Comparison of ENCODE assay signal across 7 cellular contexts in the genomic region with DNA sequence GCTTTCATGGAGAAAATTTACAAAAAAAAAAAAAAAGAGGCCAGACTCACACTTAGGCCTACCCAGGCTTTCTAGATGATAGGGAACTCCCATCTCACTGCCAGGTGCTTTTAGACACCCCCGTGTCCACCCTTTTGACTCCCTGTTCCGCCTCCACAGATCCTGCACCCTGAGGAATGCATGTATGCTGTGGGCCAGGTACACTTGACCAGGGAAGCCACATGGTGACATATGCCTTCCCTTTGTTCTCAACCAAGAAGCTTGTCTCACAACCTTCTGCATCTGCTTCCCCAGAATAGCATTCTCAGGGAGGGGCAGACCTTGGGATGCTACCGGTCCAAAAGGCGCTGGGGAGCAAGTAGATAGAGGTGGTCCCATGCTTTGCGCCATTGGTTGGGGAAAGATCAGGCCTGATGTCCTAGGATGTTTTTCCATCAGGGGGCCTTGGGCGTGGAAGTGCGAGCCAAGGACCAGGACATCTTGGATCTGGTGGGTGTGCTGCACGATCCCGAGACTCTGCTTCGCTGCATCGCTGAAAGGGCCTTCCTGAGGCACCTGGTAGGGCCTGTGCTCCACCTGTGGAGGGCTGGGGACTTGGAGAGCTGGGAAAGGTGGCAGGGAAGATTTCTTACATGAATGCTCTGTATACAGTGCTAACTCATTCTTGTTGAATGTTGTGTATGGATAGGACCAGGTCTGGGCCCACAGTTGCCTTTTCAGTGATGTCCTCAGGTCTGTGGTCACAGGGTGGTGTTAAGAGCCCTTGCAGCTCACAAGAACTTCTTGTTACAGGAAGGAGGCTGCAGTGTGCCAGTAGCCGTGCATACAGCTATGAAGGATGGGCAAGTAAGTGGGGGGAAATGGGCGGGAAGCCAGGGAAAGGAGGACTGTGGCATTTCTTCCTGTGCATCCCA. TPM values are rescaled to one million over a fixed set of nuclear protein-coding genes. Genes with fewer than 3 reads are reported as not detected.
DNase-seq lines count a peak whose midpoint lies in the region; ATAC-seq and TF ChIP-seq lines count a peak whose summit lies in the region.

No MANE protein-coding gene starts in this region.

- TF ChIP-seq CTCF in DOHH2 (IDR thresholded peaks at IDR 0.05; ENCODE audit: low read depth, low read length, poor library complexity, severe bottlenecking) = no peak

- H3K4me1 ChIP-seq in DOHH2 (ENCODE audit: control insufficient read depth, low read length) = peaks cover 68% of the 10 kb centered on the region
- peaks cover 14% of the 10 kb centered on the region for H3K4me1 ChIP-seq in HUES6 (ENCODE audit: control insufficient read depth, insufficient read depth, low read length)
- H3K4me1 ChIP-seq in mucosa of stomach (ENCODE audit: control insufficient read depth, insufficient read depth, low read length) = peaks cover 19% of the 10 kb centered on the region

- no peaks in the 10 kb centered on the region for H3K9me3 Mint-ChIP-seq in activated T-helper 2 cell treated with anti-CD3 and anti-CD28 coated beads, Interferon-gamma antibody, Interleukin-2, Interleukin-4, amounts not matched to agents 10 μg/mL and 5 μg/mL and 100 μg/mL, durations not matched to agents 14 hours and 24 hours and 36 hours

- no peaks in the 10 kb centered on the region for H3K9me2 ChIP-seq in DOHH2 (replicated peaks; ENCODE audit: control insufficient read depth, low read length)

- H3K9me3 ChIP-seq in DOHH2 (ENCODE audit: control insufficient read depth, insufficient read depth, low read length) (no peaks in the 10 kb centered on the region), HUES6 (ENCODE audit: control insufficient read depth, insufficient read depth, low read depth, low read length) (no peaks in the 10 kb centered on the region), mucosa of stomach (ENCODE audit: control insufficient read depth, low read length) (no peaks in the 10 kb centered on the region)

- no peak for DNase-seq in activated T-helper 2 cell treated with anti-CD3 and anti-CD28 coated beads, Interferon-gamma antibody, Interleukin-2, Interleukin-4, amounts not matched to agents 10 μg/mL and 5 μg/mL and 100 μg/mL, durations not matched to agents 14 hours and 24 hours and 36 hours (ENCODE audit: low spot score)

- H3K79me2 ChIP-seq in DOHH2 (ENCODE audit: control insufficient read depth, low read length) = peaks cover 52% of the 10 kb centered on the region

- H3K27ac Mint-ChIP-seq in activated T-helper 2 cell treated with anti-CD3 and anti-CD28 coated beads, Interferon-gamma antibody, Interleukin-2, Interleukin-4, amounts not matched to agents 10 μg/mL and 5 μg/mL and 100 μg/mL, durations not matched to agents 14 hours and 24 hours and 36 hours = peak overlapping the region; percentile 51

- H3K4me2 ChIP-seq in DOHH2 (ENCODE audit: low read length) = peak overlapping the region; percentile 90

- H3K27me3 Mint-ChIP-seq in activated T-helper 2 cell treated with anti-CD3 and anti-CD28 coated beads, Interferon-gamma antibody, Interleukin-2, Interleukin-4, amounts not matched to agents 10 μg/mL and 5 μg/mL and 100 μg/mL, durations not matched to agents 14 hours and 24 hours and 36 hours (ENCODE audit: low read depth) = peaks cover 2% of the 10 kb centered on the region

- H4K20me1 ChIP-seq in DOHH2 (ENCODE audit: control insufficient read depth, insufficient read depth, low read depth, low read length) = peaks cover 17% of the 10 kb centered on the region

- peaks cover 53% of the 10 kb centered on the region for H3K36me3 Mint-ChIP-seq in activated T-helper 2 cell treated with anti-CD3 and anti-CD28 coated beads, Interferon-gamma antibody, Interleukin-2, Interleukin-4, amounts not matched to agents 10 μg/mL and 5 μg/mL and 100 μg/mL, durations not matched to agents 14 hours and 24 hours and 36 hours (ENCODE audit: low read depth)

- peak overlapping the region; percentile 92 for H3K4me3 Mint-ChIP-seq in activated T-helper 2 cell treated with anti-CD3 and anti-CD28 coated beads, Interferon-gamma antibody, Interleukin-2, Interleukin-4, amounts not matched to agents 10 μg/mL and 5 μg/mL and 100 μg/mL, durations not matched to agents 14 hours and 24 hours and 36 hours (ENCODE audit: low read depth)

- H3F3A ChIP-seq in DOHH2 (ENCODE audit: control insufficient read depth, insufficient read depth) = peaks cover 47% of the 10 kb centered on the region

- no peak for ATAC-seq in HG02852 (IDR thresholded peaks at IDR 0.05; ENCODE audit: unreplicated experiment)
- no peak for ATAC-seq in HG03097 (IDR thresholded peaks at IDR 0.05; ENCODE audit: low FRiP score, unreplicated experiment)
- no peak for ATAC-seq in GM21390 (IDR thresholded peaks at IDR 0.05; ENCODE audit: unreplicated experiment)

- H3K27me3 ChIP-seq in DOHH2 (ENCODE audit: control insufficient read depth, low read length) = no peaks in the 10 kb centered on the region
- no peaks in the 10 kb centered on the region for H3K27me3 ChIP-seq in HUES6 (ENCODE audit: control insufficient read depth, insufficient read depth, low read length)
- H3K27me3 ChIP-seq in mucosa of stomach (ENCODE audit: control insufficient read depth, insufficient read depth, low read length) = no peaks in the 10 kb centered on the region

- peaks cover 63% of the 10 kb centered on the region for H3K36me3 ChIP-seq in DOHH2 (ENCODE audit: control insufficient read depth, low read length)
- H3K36me3 ChIP-seq in HUES6 (ENCODE audit: control insufficient read depth, insufficient read depth, low read length) = peaks cover 61% of the 10 kb centered on the region
- no peaks in the 10 kb centered on the region for H3K36me3 ChIP-seq in mucosa of stomach (ENCODE audit: control insufficient read depth, insufficient read depth, low read length)

- peak overlapping the region; percentile 88 for H3K4me3 ChIP-seq in DOHH2 (ENCODE audit: low read length)
- H3K4me3 ChIP-seq in HUES6 (ENCODE audit: low read depth, low read length) = peak overlapping the region; percentile 96
- H3K4me3 ChIP-seq in mucosa of stomach (ENCODE audit: low read length) = no peak overlapping the region

- peaks cover 50% of the 10 kb centered on the region for H3K4me1 Mint-ChIP-seq in activated T-helper 2 cell treated with anti-CD3 and anti-CD28 coated beads, Interferon-gamma antibody, Interleukin-2, Interleukin-4, amounts not matched to agents 10 μg/mL and 5 μg/mL and 100 μg/mL, durations not matched to agents 14 hours and 24 hours and 36 hours (ENCODE audit: low read depth)

- intact Hi-C loops in activated T-helper 2 cell treated with anti-CD3 and anti-CD28 coated beads, Interferon-gamma antibody, Interleukin-2, Interleukin-4, amounts not matched to agents 10 μg/mL and 5 μg/mL and 100 μg/mL, durations not matched to agents 14 hours and 24 hours and 36 hours (cut with micrococcal nuclease) = no loop called here

- H3K27ac ChIP-seq in DOHH2 (ENCODE audit: low read depth, low read length) (peak overlapping the region; percentile 82), HUES6 (ENCODE audit: low read depth, low read length) (no peak overlapping the region)

- H3K9ac ChIP-seq in HUES6 (ENCODE audit: low read length) (no peak overlapping the region), mucosa of stomach (ENCODE audit: low read length) (peak overlapping the region; percentile 70)

RNA-seq across cellular contexts. Expression of a gene that starts 7.5 kb away (rescaled TPM):
- total RNA-seq in activated T-helper 2 cell treated with anti-CD3 and anti-CD28 coated beads, Interferon-gamma antibody, Interleukin-2, Interleukin-4, amounts not matched to agents 10 μg/mL and 5 μg/mL and 100 μg/mL, durations not matched to agents 14 hours and 24 hours and 36 hours = 57.4 and 59.0 TPM in 2 replicates

RNA-seq across cellular contexts. Expression of a gene that starts 9.4 kb away (rescaled TPM):
- total RNA-seq in activated T-helper 2 cell treated with anti-CD3 and anti-CD28 coated beads, Interferon-gamma antibody, Interleukin-2, Interleukin-4, amounts not matched to agents 10 μg/mL and 5 μg/mL and 100 μg/mL, durations not matched to agents 14 hours and 24 hours and 36 hours = 82.2 and 83.4 TPM in 2 replicates

RNA-seq across cellular contexts. Expression of a gene that starts 14.9 kb away (rescaled TPM):
- 24.6 and 25.2 TPM in 2 replicates for total RNA-seq in activated T-helper 2 cell treated with anti-CD3 and anti-CD28 coated beads, Interferon-gamma antibody, Interleukin-2, Interleukin-4, amounts not matched to agents 10 μg/mL and 5 μg/mL and 100 μg/mL, durations not matched to agents 14 hours and 24 hours and 36 hours

RNA-seq across cellular contexts. Expression of a gene that starts 24.6 kb away (rescaled TPM):
- 24.3 and 25.8 TPM in 2 replicates for total RNA-seq in activated T-helper 2 cell treated with anti-CD3 and anti-CD28 coated beads, Interferon-gamma antibody, Interleukin-2, Interleukin-4, amounts not matched to agents 10 μg/mL and 5 μg/mL and 100 μg/mL, durations not matched to agents 14 hours and 24 hours and 36 hours

RNA-seq across cellular contexts. Expression of a gene that starts 29.2 kb away (rescaled TPM):
- 29.8 and 35.5 TPM in 2 replicates for total RNA-seq in activated T-helper 2 cell treated with anti-CD3 and anti-CD28 coated beads, Interferon-gamma antibody, Interleukin-2, Interleukin-4, amounts not matched to agents 10 μg/mL and 5 μg/mL and 100 μg/mL, durations not matched to agents 14 hours and 24 hours and 36 hours
